Comparison of ENCODE assay signal across 13 cellular contexts in genomic region chr6:127177030-127177928, GRCh38. TPM values are rescaled to one million over a fixed set of nuclear protein-coding genes. Genes with fewer than 3 reads are reported as not detected.
DNase-seq lines count a peak whose midpoint lies in the region; TF ChIP-seq lines count a peak whose summit lies in the region.
"Had no signal": no experiment of that assay in that cellular context is flagged by ENCODE, and none has a peak within 500 bp of the region (broad histone marks: within the 10 kb centered on the region; RNA-seq: fewer than 3 reads in every experiment).

No MANE protein-coding gene starts in this region.

- H3K27ac ChIP-seq in GM23248 (peak overlapping the region; percentile 26), ovary (no peak overlapping the region), RWPE1 (no peak overlapping the region)

- H3K79me2 ChIP-seq in GM23248 (ENCODE audit: insufficient read depth) = no peaks in the 10 kb centered on the region

- H2AFZ ChIP-seq in GM23248 = no peak overlapping the region

- in situ Hi-C loops in GM23248 (cut with MboI) (no loop called here), astrocyte of the spinal cord (cut with HindIII; ENCODE audit: low sequenced_read_pairs) (no loop called here)

- H4K20me1 ChIP-seq in GM23248 (ENCODE audit: insufficient read depth) = no peaks in the 10 kb centered on the region

- POLR2A ChIA-PET in RWPE1 (lab: Yijun Ruan, JAX; ENCODE audit: low non-redundant PET) = no interaction called here

- TF ChIP-seq CTCF in astrocyte of the spinal cord (IDR thresholded peaks at IDR 0.05; ENCODE audit: low read depth, low read length) (no peak), ovary (IDR thresholded peaks at IDR 0.05) (no peak), RWPE1 (conservative IDR thresholded peaks at IDR 0.05; ENCODE audit: low read depth) (no peak)

- TF ChIP-seq EP300 in ovary (IDR thresholded peaks at IDR 0.05) = no peak

- DNase-seq in GM23248 (peak; percentile 77), astrocyte of the spinal cord (ENCODE audit: low read depth, low spot score) (peak; percentile 37), iris pigment epithelial cell (ENCODE audit: low read depth) (peak; percentile 53), smooth muscle cell of the brain vasculature (ENCODE audit: low read depth, low spot score) (peak; percentile 44), HT-29 (ENCODE audit: low spot score) (no peak), ovary (no peak), RWPE1 (ENCODE audit: low spot score) (no peak)
- DNase-seq: activated CD8-positive, alpha-beta memory T cell treated with anti-CD3 and anti-CD28 coated beads, Interleukin-2, amount 50 U/mL, for 4 hours; NCI-H1417; NCI-H446 treated with DMSO at 0.1 percent for 48 hours had no signal

- CTCF ChIA-PET in RWPE1 (lab: Yijun Ruan, JAX) = interaction anchor here (0.6 to 1.3 kb wide), 5 partner anchors 9 to 1889 kb away, joined by 3 to 4 read pairs (median 3); no protein-coding TSS in a partner anchor

- H3K4me3 ChIP-seq in GM23248 = no peak overlapping the region
- H3K4me3 ChIP-seq in astrocyte of the spinal cord (ENCODE audit: low read depth, low read length) = no peak overlapping the region
- no peak overlapping the region for H3K4me3 ChIP-seq in ovary

- WGBS in GM23248 (ENCODE audit: low coverage in 1 of 2, low lambda C conversion rate in 2 of 2, missing lambda C conversion rate in 2 of 2), 2 experiments = 29 to 30% methylated on average over 4 of the region's 4 CpGs
- 57 to 61% (median 61%) methylated on average over 4 of the region's 4 CpGs for whole genome bisulfite sequencing in ovary, 3 donors

- no peaks in the 10 kb centered on the region for H3K9me3 ChIP-seq in GM23248 (ENCODE audit: low read depth)
- H3K9me3 ChIP-seq in ovary = no peaks in the 10 kb centered on the region

- H3K36me3 ChIP-seq in GM23248 (ENCODE audit: low read depth) = no peaks in the 10 kb centered on the region
- no peaks in the 10 kb centered on the region for H3K36me3 ChIP-seq in ovary

- intact Hi-C loops in ovary (cut with DNase I) = no loop called here

- H3K4me2 ChIP-seq in GM23248 (ENCODE audit: unreplicated experiment) = peak overlapping the region; percentile 40

- peaks cover 69% of the 10 kb centered on the region for H3K4me1 ChIP-seq in GM23248 (ENCODE audit: insufficient read depth)
- no peaks in the 10 kb centered on the region for H3K4me1 ChIP-seq in ovary (ENCODE audit: insufficient read depth)

- H3K9ac ChIP-seq in GM23248 = no peak overlapping the region

- H3F3A ChIP-seq in GM23248 (ENCODE audit: insufficient read depth) = peaks cover 32% of the 10 kb centered on the region

- no peaks in the 10 kb centered on the region for H3K9me2 ChIP-seq in GM23248 (ENCODE audit: insufficient read depth)

- no peak for TF ChIP-seq POLR2A in ovary (IDR thresholded peaks at IDR 0.05)

- H3K27me3 ChIP-seq in GM23248 (replicated peaks; ENCODE audit: insufficient read depth) (no peaks in the 10 kb centered on the region), ovary (no peaks in the 10 kb centered on the region)

RNA-seq across cellular contexts. Expression of gene RSPO3, which starts 58.8 kb away (rescaled TPM):
- 0.13 and 1.4 TPM in 2 replicates for total RNA-seq in GM23248 (2014; rRNA removed; shearing (Covaris generic))
- 2.9 and 4.1 TPM in 2 replicates for polyA plus RNA-seq in GM23248 (2016; fragmentation: Nextera tagmentation; extraction: Ambion mirVana)
- total RNA-seq in HT-29 (2014; rRNA removed; shearing (Covaris generic)) = not detected in 2 replicates
- total RNA-seq in ovary = 1 to 10 TPM in 3 of 7 donors, under 1 TPM in 3, not detected in 1; 0.12 to 9.0 (median 1.6) TPM
- 10 to 100 TPM in 1 of 2 donors, under 1 TPM in 1; 0.40 to 35.9 TPM for polyA plus RNA-seq in ovary
- total RNA-seq: OCI-LY7 had no signal
- polyA plus RNA-seq: IgD-negative memory B cell, keratinocyte had no signal

Comparison
In these comparisons a context has a peak if more than half of its experiments do, and no peak if none do; other contexts are left out.
1. DNase-seq: peak in GM23248 (single experiment), astrocyte of the spinal cord (single experiment), iris pigment epithelial cell (single experiment) and smooth muscle cell of the brain vasculature (single experiment); none in HT-29 (single experiment), ovary (0 of 5) and RWPE1 (single experiment).